Comparison of ENCODE assay signal across 29 cellular contexts in the genomic region with DNA sequence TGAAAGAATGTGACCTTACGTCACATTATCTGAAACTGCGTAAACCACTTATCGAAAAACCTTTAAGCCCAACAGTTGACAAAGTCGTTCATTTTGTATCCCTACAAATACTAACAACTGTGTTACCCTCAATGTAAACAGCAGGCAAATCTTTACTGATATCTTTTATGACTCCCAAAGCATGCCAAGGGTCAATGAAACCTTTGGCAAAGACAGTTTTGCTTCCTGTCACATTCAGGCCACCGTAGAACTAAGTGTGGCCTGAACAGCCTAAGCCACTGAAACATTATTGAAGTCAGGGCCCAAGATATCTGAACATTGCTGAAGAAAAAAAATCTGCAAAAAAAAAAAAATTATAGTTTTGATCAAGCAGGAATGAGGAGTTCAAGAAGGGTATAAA.
"Had no signal": no experiment of that assay in that cellular context is flagged by ENCODE, and none has a peak within 500 bp of the region (broad histone marks: within the 10 kb centered on the region; RNA-seq: fewer than 3 reads in every experiment).

No MANE protein-coding gene starts in this region.

- H3K4me3 Mint-ChIP-seq: stimulated activated effector memory CD8-positive, alpha-beta T cell treated with anti-CD3 and anti-CD28 coated beads, Interleukin-12 subunit alpha, Interleukin-12 subunit beta, amount 100 ng/mL, for 72 hours; stimulated activated memory B cell treated with anti-CD40 and anti-IgM and Interleukin-4, amounts not matched to agents 10 μg/mL and 1 μg/mL and 100 μg/mL, for 72 hours; stimulated activated naive B cell treated with anti-CD40 and anti-IgM and Interleukin-4, amounts not matched to agents 10 μg/mL and 1 μg/mL and 100 μg/mL, for 72 hours; stimulated activated naive CD8-positive, alpha-beta T cell treated with anti-CD3 and anti-CD28 coated beads, Interleukin-15, amount 100 ng/mL, for 72 hours; stimulated activated naive CD8-positive, alpha-beta T cell treated with anti-CD3 and anti-CD28 coated beads, Interleukin-15, Interleukin-2, amounts not matched to agents 100 ng/mL and 50 ng/mL, for 24 hours; type B pancreatic cell had no signal

- H3K27ac ChIP-seq: stomach, suprapubic skin, testis, thoracic aorta, thyroid gland, tibial artery, tibial nerve, transverse colon, upper lobe of left lung, upper lobe of right lung, uterus, vagina had no signal

- H3K4me1 Mint-ChIP-seq: stimulated activated effector memory CD8-positive, alpha-beta T cell treated with anti-CD3 and anti-CD28 coated beads, Interleukin-12 subunit alpha, Interleukin-12 subunit beta, amount 100 ng/mL, for 72 hours; stimulated activated memory B cell treated with anti-CD40 and anti-IgM and Interleukin-4, amounts not matched to agents 10 μg/mL and 1 μg/mL and 100 μg/mL, for 72 hours; stimulated activated naive B cell treated with anti-CD40 and anti-IgM and Interleukin-4, amounts not matched to agents 10 μg/mL and 1 μg/mL and 100 μg/mL, for 72 hours; stimulated activated naive CD8-positive, alpha-beta T cell treated with anti-CD3 and anti-CD28 coated beads, Interleukin-15, amount 100 ng/mL, for 72 hours had no signal

- H3K27me3 ChIP-seq: stomach, testis, thyroid gland, tibial artery, tibial nerve, transverse colon, upper lobe of right lung, uterus, vagina had no signal

- ATAC-seq: stimulated activated effector memory CD8-positive, alpha-beta T cell treated with anti-CD3 and anti-CD28 coated beads, Interleukin-12 subunit alpha, Interleukin-12 subunit beta, amount 100 ng/mL, for 72 hours; stimulated activated memory B cell treated with anti-CD40 and anti-IgM and Interleukin-4, amounts not matched to agents 10 μg/mL and 1 μg/mL and 100 μg/mL, for 72 hours; stimulated activated naive B cell treated with anti-CD40 and anti-IgM and Interleukin-4, amounts not matched to agents 10 μg/mL and 1 μg/mL and 100 μg/mL, for 72 hours; stimulated activated naive CD8-positive, alpha-beta T cell treated with anti-CD3 and anti-CD28 coated beads, Interleukin-15, amount 100 ng/mL, for 72 hours; stimulated activated naive CD8-positive, alpha-beta T cell treated with anti-CD3 and anti-CD28 coated beads, Interleukin-15, Interleukin-2, amounts not matched to agents 100 U/mL and 50 U/mL, for 24 hours; upper lobe of right lung had no signal

- H3K4me1 ChIP-seq: stomach, suprapubic skin, testis, tibial artery, tibial nerve, transverse colon, upper lobe of left lung, upper lobe of right lung, uterus, vagina had no signal

- H3K9me3 ChIP-seq: stomach, suprapubic skin, testis, thoracic aorta, thyroid gland, tibial artery, tibial nerve, transverse colon, upper lobe of left lung, upper lobe of right lung, uterus, vagina had no signal

- H3K36me3 ChIP-seq: stomach, suprapubic skin, thoracic aorta, thyroid gland, tibial artery, tibial nerve, transverse colon, upper lobe of left lung, upper lobe of right lung, uterus, vagina had no signal

- FAIRE-seq: urothelium cell line had no signal

- H3K4me3 ChIP-seq: stomach, suprapubic skin, testis, thoracic aorta, thyroid gland, tibial artery, tibial nerve, transverse colon, upper lobe of left lung, upper lobe of right lung, uterus, vagina had no signal

- DNase-seq: stimulated activated CD4-positive, alpha-beta T cell treated with anti-CD3 and anti-CD28 coated beads, Interleukin-2, amount 100 ng/mL, for 48 hours; stimulated activated CD4-positive, alpha-beta T cell treated with anti-CD3 and anti-CD28 coated beads, Interleukin-4, amount 100 ng/mL, for 1 hour; stimulated activated CD4-positive, alpha-beta T cell treated with anti-CD3 and anti-CD28 coated beads, Interleukin-4, amount 100 ng/mL, for 24 hours; stimulated activated CD4-positive, alpha-beta T cell treated with anti-CD3 and anti-CD28 coated beads, Interleukin-4, amount 100 ng/mL, for 4 hours; stimulated activated CD8-positive, alpha-beta memory T cell treated with anti-CD3 and anti-CD28 coated beads, Interleukin-4, amount 100 ng/mL, for 48 hours; stimulated activated naive B cell treated with anti-CD40 and anti-IgM and Interleukin-4, amounts not matched to agents 10 μg/mL and 1 μg/mL and 100 μg/mL, for 72 hours; stimulated activated naive CD4-positive, alpha-beta T cell; stimulated activated naive CD4-positive, alpha-beta T cell treated with Interleukin-2 at 50 U/mL for 16 hours; stimulated activated naive CD8-positive, alpha-beta T cell treated with anti-CD3 and anti-CD28 coated beads, Interleukin-15, amount 100 ng/mL, for 72 hours; stimulated activated naive CD8-positive, alpha-beta T cell treated with anti-CD3 and anti-CD28 coated beads, Interleukin-15, Interleukin-2, amounts not matched to agents 100 U/mL and 50 U/mL, for 24 hours; stomach; substantia nigra; testis; thyroid gland; tibial artery; transverse colon; trophoblast cell; upper lobe of left lung; upper lobe of right lung; uterus had no signal

- H3K27ac Mint-ChIP-seq: stimulated activated effector memory CD8-positive, alpha-beta T cell treated with anti-CD3 and anti-CD28 coated beads, Interleukin-12 subunit alpha, Interleukin-12 subunit beta, amount 100 ng/mL, for 72 hours; stimulated activated memory B cell treated with anti-CD40 and anti-IgM and Interleukin-4, amounts not matched to agents 10 μg/mL and 1 μg/mL and 100 μg/mL, for 72 hours; stimulated activated naive B cell treated with anti-CD40 and anti-IgM and Interleukin-4, amounts not matched to agents 10 μg/mL and 1 μg/mL and 100 μg/mL, for 72 hours; stimulated activated naive CD8-positive, alpha-beta T cell treated with anti-CD3 and anti-CD28 coated beads, Interleukin-15, amount 100 ng/mL, for 72 hours; stimulated activated naive CD8-positive, alpha-beta T cell treated with anti-CD3 and anti-CD28 coated beads, Interleukin-15, Interleukin-2, amounts not matched to agents 100 ng/mL and 50 ng/mL, for 24 hours; type B pancreatic cell had no signal

- H3K36me3 Mint-ChIP-seq: stimulated activated effector memory CD8-positive, alpha-beta T cell treated with anti-CD3 and anti-CD28 coated beads, Interleukin-12 subunit alpha, Interleukin-12 subunit beta, amount 100 ng/mL, for 72 hours; stimulated activated memory B cell treated with anti-CD40 and anti-IgM and Interleukin-4, amounts not matched to agents 10 μg/mL and 1 μg/mL and 100 μg/mL, for 72 hours; stimulated activated naive B cell treated with anti-CD40 and anti-IgM and Interleukin-4, amounts not matched to agents 10 μg/mL and 1 μg/mL and 100 μg/mL, for 72 hours; type B pancreatic cell had no signal

- H3K9me3 Mint-ChIP-seq: stimulated activated effector memory CD8-positive, alpha-beta T cell treated with anti-CD3 and anti-CD28 coated beads, Interleukin-12 subunit alpha, Interleukin-12 subunit beta, amount 100 ng/mL, for 72 hours; stimulated activated memory B cell treated with anti-CD40 and anti-IgM and Interleukin-4, amounts not matched to agents 10 μg/mL and 1 μg/mL and 100 μg/mL, for 72 hours; stimulated activated naive B cell treated with anti-CD40 and anti-IgM and Interleukin-4, amounts not matched to agents 10 μg/mL and 1 μg/mL and 100 μg/mL, for 72 hours; stimulated activated naive CD8-positive, alpha-beta T cell treated with anti-CD3 and anti-CD28 coated beads, Interleukin-15, amount 100 ng/mL, for 72 hours; stimulated activated naive CD8-positive, alpha-beta T cell treated with anti-CD3 and anti-CD28 coated beads, Interleukin-15, Interleukin-2, amounts not matched to agents 100 ng/mL and 50 ng/mL, for 24 hours had no signal
